Comparison of ENCODE assay signal across 13 cellular contexts in genomic region chr20:17664025-17664638, GRCh38. TPM values are rescaled to one million over a fixed set of nuclear protein-coding genes. Genes with fewer than 3 reads are reported as not detected.
DNase-seq lines count a peak whose midpoint lies in the region; ATAC-seq and TF ChIP-seq lines count a peak whose summit lies in the region.
"Had no signal": no experiment of that assay in that cellular context is flagged by ENCODE, and none has a peak within 500 bp of the region (broad histone marks: within the 10 kb centered on the region; RNA-seq: fewer than 3 reads in every experiment).

No MANE protein-coding gene starts in this region.

- H3K4me3 Mint-ChIP-seq in activated naive CD8-positive, alpha-beta T cell treated with anti-CD3 and anti-CD28 coated beads, Interleukin-2, amount 50 U/mL, for 24 hours = peak overlapping the region; percentile 51
- H3K4me3 Mint-ChIP-seq in natural killer cell treated with Interleukin-12 subunit alpha and Interleukin-12 subunit beta and Interleukin-15 and Interleukin-18, amount 100 ng/mL, for 72 hours = peak overlapping the region; percentile 80
- H3K4me3 Mint-ChIP-seq in Calu3 (ENCODE audit: low read depth, unreplicated experiment) (no peak overlapping the region), glutamatergic neuron (ENCODE audit: unreplicated experiment) (no peak overlapping the region)
- H3K4me3 Mint-ChIP-seq: dendritic cell treated with granulocyte-macrophage colony-stimulating factor and Interleukin-4, amounts not matched to agents 40 ng/mL and 50 ng/mL, for 4 days had no signal

- H3K9me3 Mint-ChIP-seq in activated naive CD8-positive, alpha-beta T cell treated with anti-CD3 and anti-CD28 coated beads, Interleukin-2, amount 50 U/mL, for 24 hours = no peaks in the 10 kb centered on the region
- no peaks in the 10 kb centered on the region for H3K9me3 Mint-ChIP-seq in natural killer cell treated with Interleukin-12 subunit alpha and Interleukin-12 subunit beta and Interleukin-15 and Interleukin-18, amount 100 ng/mL, for 72 hours
- H3K9me3 Mint-ChIP-seq in Calu3 (ENCODE audit: low read depth, unreplicated experiment) = no peaks in the 10 kb centered on the region
- peaks cover 3% of the 10 kb centered on the region for H3K9me3 Mint-ChIP-seq in glutamatergic neuron (ENCODE audit: unreplicated experiment)

- intact Hi-C loops in Calu3 (cut with micrococcal nuclease; ENCODE audit: unreplicated experiment) = no loop called here

- peak overlapping the region; percentile 72 for H3K27ac Mint-ChIP-seq in activated naive CD8-positive, alpha-beta T cell treated with anti-CD3 and anti-CD28 coated beads, Interleukin-2, amount 50 U/mL, for 24 hours
- H3K27ac Mint-ChIP-seq in natural killer cell treated with Interleukin-12 subunit alpha and Interleukin-12 subunit beta and Interleukin-15 and Interleukin-18, amount 100 ng/mL, for 72 hours = peak overlapping the region; percentile 93 to 96
- H3K27ac Mint-ChIP-seq in Calu3 (ENCODE audit: unreplicated experiment) = no peak overlapping the region
- H3K27ac Mint-ChIP-seq in glutamatergic neuron (ENCODE audit: unreplicated experiment) = no peak overlapping the region
- H3K27ac Mint-ChIP-seq: dendritic cell treated with granulocyte-macrophage colony-stimulating factor and Interleukin-4, amounts not matched to agents 40 ng/mL and 50 ng/mL, for 4 days had no signal

- H3K27me3 Mint-ChIP-seq in activated naive CD8-positive, alpha-beta T cell treated with anti-CD3 and anti-CD28 coated beads, Interleukin-2, amount 50 U/mL, for 24 hours = no peaks in the 10 kb centered on the region
- H3K27me3 Mint-ChIP-seq in natural killer cell treated with Interleukin-12 subunit alpha and Interleukin-12 subunit beta and Interleukin-15 and Interleukin-18, amount 100 ng/mL, for 72 hours = no peaks in the 10 kb centered on the region
- H3K27me3 Mint-ChIP-seq in Calu3 (ENCODE audit: unreplicated experiment) = no peaks in the 10 kb centered on the region
- peaks cover 2% of the 10 kb centered on the region for H3K27me3 Mint-ChIP-seq in glutamatergic neuron (ENCODE audit: unreplicated experiment)
- H3K27me3 Mint-ChIP-seq: dendritic cell treated with granulocyte-macrophage colony-stimulating factor and Interleukin-4, amounts not matched to agents 40 ng/mL and 50 ng/mL, for 4 days had no signal

- TF ChIP-seq CTCF in Calu3 (IDR thresholded peaks at IDR 0.05; ENCODE audit: unreplicated experiment) (no peak), glutamatergic neuron (IDR thresholded peaks at IDR 0.05; ENCODE audit: partially characterized antibody, unreplicated experiment) (no peak)

- peak; percentile 18 for DNase-seq in stimulated activated CD4-positive, alpha-beta T cell treated with anti-CD3 and anti-CD28 coated beads, Interleukin-4, amount 100 ng/mL, for 24 hours
- DNase-seq in stimulated activated CD4-positive, alpha-beta T cell treated with anti-CD3 and anti-CD28 coated beads, Interleukin-4, amount 100 ng/mL, for 4 hours = no peak
- DNase-seq in activated naive CD8-positive, alpha-beta T cell treated with anti-CD3 and anti-CD28 coated beads, Interleukin-2, amount 50 U/mL, for 24 hours = no peak
- DNase-seq in natural killer cell treated with Interleukin-12 subunit alpha and Interleukin-12 subunit beta and Interleukin-15 and Interleukin-18, amount 100 ng/mL, for 72 hours (ENCODE audit: low spot score) = no peak
- DNase-seq in Calu3 (no peak), NCI-H146 treated with DMSO at 0.1 percent for 48 hours (lab: John Stamatoyannopoulos, UW; ENCODE audit: unreplicated experiment) (no peak), glutamatergic neuron (no peak)
- DNase-seq: NCI-H1417 had no signal

- H3K4me1 Mint-ChIP-seq in activated naive CD8-positive, alpha-beta T cell treated with anti-CD3 and anti-CD28 coated beads, Interleukin-2, amount 50 U/mL, for 24 hours = peaks cover 60% of the 10 kb centered on the region
- peaks cover 72 to 88% of the 10 kb centered on the region in 2 donors for H3K4me1 Mint-ChIP-seq in natural killer cell treated with Interleukin-12 subunit alpha and Interleukin-12 subunit beta and Interleukin-15 and Interleukin-18, amount 100 ng/mL, for 72 hours (ENCODE audit: low read depth in 2 of 2)
- H3K4me1 Mint-ChIP-seq in Calu3 (ENCODE audit: low read depth, unreplicated experiment) (no peaks in the 10 kb centered on the region), glutamatergic neuron (ENCODE audit: low read depth, unreplicated experiment) (peaks cover 28% of the 10 kb centered on the region)

- ATAC-seq in activated naive CD8-positive, alpha-beta T cell treated with anti-CD3 and anti-CD28 coated beads, Interleukin-2, amount 50 U/mL, for 24 hours = peak; percentile 77
- peak; percentile 61 to 68 for ATAC-seq in natural killer cell treated with Interleukin-12 subunit alpha and Interleukin-12 subunit beta and Interleukin-15 and Interleukin-18, amount 100 ng/mL, for 72 hours
- ATAC-seq in HG02973 (IDR thresholded peaks at IDR 0.05; ENCODE audit: unreplicated experiment) = no peak
- ATAC-seq: heart left ventricle had no signal

- H3K36me3 Mint-ChIP-seq in activated naive CD8-positive, alpha-beta T cell treated with anti-CD3 and anti-CD28 coated beads, Interleukin-2, amount 50 U/mL, for 24 hours (ENCODE audit: low read depth) = peaks cover 6% of the 10 kb centered on the region
- peaks cover 18% of the 10 kb centered on the region for H3K36me3 Mint-ChIP-seq in natural killer cell treated with Interleukin-12 subunit alpha and Interleukin-12 subunit beta and Interleukin-15 and Interleukin-18, amount 100 ng/mL, for 72 hours
- H3K36me3 Mint-ChIP-seq in Calu3 (ENCODE audit: insufficient read depth, unreplicated experiment) = peaks cover 15% of the 10 kb centered on the region
- H3K36me3 Mint-ChIP-seq in glutamatergic neuron (ENCODE audit: unreplicated experiment) = no peaks in the 10 kb centered on the region

- CTCF ChIA-PET in Calu3 (lab: Charles Lee) = no interaction called here

- BruUV-seq in Calu3 (replicated peaks; lab: Mats Ljungman, UMichigan) = no TSS peak

RNA-seq across cellular contexts. Expression of gene RRBP1, which starts 17.9 kb away (rescaled TPM):
- 100 to 1,000 TPM; 113 to 134 TPM for total RNA-seq in natural killer cell treated with Interleukin-12 subunit alpha and Interleukin-12 subunit beta and Interleukin-15 and Interleukin-18, amount 100 ng/mL, for 72 hours
- total RNA-seq in Calu3 (2022) = 45.3 and 56.8 TPM in 2 replicates
- total RNA-seq in glutamatergic neuron (ENCODE audit: unreplicated experiment) = 63.3 TPM

RNA-seq across cellular contexts. Expression of gene BANF2, which starts 35.6 kb away (rescaled TPM):
- not detected for total RNA-seq in natural killer cell treated with Interleukin-12 subunit alpha and Interleukin-12 subunit beta and Interleukin-15 and Interleukin-18, amount 100 ng/mL, for 72 hours
- not detected in 2 replicates for total RNA-seq in Calu3 (2022)
- not detected for total RNA-seq in glutamatergic neuron (ENCODE audit: unreplicated experiment)
- total RNA-seq: heart left ventricle; right atrium auricular region; T-helper 1 cell treated with Interleukin-12 subunit alpha and Interleukin-12 subunit beta and Interleukin-4 antibody, amounts not matched to agents 30 ng/mL and 1 ng/mL, for 36 hours had no signal

Comparison
In these comparisons a context has a peak if more than half of its experiments do, and no peak if none do; other contexts are left out.
1. H3K27ac Mint-ChIP-seq: peak in activated naive CD8-positive, alpha-beta T cell treated with anti-CD3 and anti-CD28 coated beads, Interleukin-2, amount 50 U/mL, for 24 hours (single experiment) and natural killer cell treated with Interleukin-12 subunit alpha and Interleukin-12 subunit beta and Interleukin-15 and Interleukin-18, amount 100 ng/mL, for 72 hours (2 of 2); none in Calu3 (single experiment) and glutamatergic neuron (single experiment).
2. H3K4me3 Mint-ChIP-seq: peak in activated naive CD8-positive, alpha-beta T cell treated with anti-CD3 and anti-CD28 coated beads, Interleukin-2, amount 50 U/mL, for 24 hours (single experiment) and natural killer cell treated with Interleukin-12 subunit alpha and Interleukin-12 subunit beta and Interleukin-15 and Interleukin-18, amount 100 ng/mL, for 72 hours (single experiment); none in Calu3 (single experiment) and glutamatergic neuron (single experiment).